Comparison of ENCODE assay signal across 19 cellular contexts in genomic region chr5:79686799-79687198, GRCh38. TPM values are rescaled to one million over a fixed set of nuclear protein-coding genes. Genes with fewer than 3 reads are reported as not detected.
DNase-seq lines count a peak whose midpoint lies in the region; ATAC-seq, FAIRE-seq and TF ChIP-seq lines count a peak whose summit lies in the region.
"Had no signal": no experiment of that assay in that cellular context is flagged by ENCODE, and none has a peak within 500 bp of the region (broad histone marks: within the 10 kb centered on the region; RNA-seq: fewer than 3 reads in every experiment).

No MANE protein-coding gene starts in this region.

- peaks cover 14% of the 10 kb centered on the region for H3K4me1 Mint-ChIP-seq in activated CD4-positive, alpha-beta memory T cell treated with anti-CD3 and anti-CD28 coated beads for 36 hours (ENCODE audit: low read depth)
- H3K4me1 Mint-ChIP-seq in T-helper 2 cell treated with Interferon-gamma antibody and Interleukin-4, amounts not matched to agents 5 μg/mL and 100 μg/mL, for 36 hours (ENCODE audit: low read depth) = peaks cover 20% of the 10 kb centered on the region
- H3K4me1 Mint-ChIP-seq: B cell had no signal

- intact Hi-C loops in psoas muscle (cut with DNase I) = loop anchor here in 1 of 2 donors (10.0 kb wide), 1 partner anchor 52 kb away; no protein-coding TSS in a partner anchor
- intact Hi-C loops in activated CD4-positive, alpha-beta memory T cell treated with anti-CD3 and anti-CD28 coated beads for 36 hours (cut with micrococcal nuclease) = no loop called here

- no peak for ATAC-seq in psoas muscle
- ATAC-seq: GM12878, PC-3 had no signal

- peak; percentile 51 for FAIRE-seq in GM12891 (lab: Jason Lieb, UNC)
- no peak for FAIRE-seq in bronchial epithelial cell (lab: Jason Lieb, UNC)
- FAIRE-seq: G401.6, H1 had no signal

- H3K9me3 ChIP-seq in psoas muscle = no peaks in the 10 kb centered on the region
- H3K9me3 ChIP-seq: SJSA1 had no signal

- no peak overlapping the region for H3K4me3 Mint-ChIP-seq in activated CD4-positive, alpha-beta memory T cell treated with anti-CD3 and anti-CD28 coated beads for 36 hours
- no peak overlapping the region for H3K4me3 Mint-ChIP-seq in T-helper 2 cell treated with Interferon-gamma antibody and Interleukin-4, amounts not matched to agents 5 μg/mL and 100 μg/mL, for 36 hours
- H3K4me3 Mint-ChIP-seq: B cell; CD4-positive, CD25-positive, alpha-beta regulatory T cell had no signal

- peaks cover 46% of the 10 kb centered on the region for H3K36me3 Mint-ChIP-seq in activated CD4-positive, alpha-beta memory T cell treated with anti-CD3 and anti-CD28 coated beads for 36 hours
- H3K36me3 Mint-ChIP-seq in T-helper 2 cell treated with Interferon-gamma antibody and Interleukin-4, amounts not matched to agents 5 μg/mL and 100 μg/mL, for 36 hours (ENCODE audit: low read depth) = peaks cover 44% of the 10 kb centered on the region

- DNase-seq in AG08396 (ENCODE audit: low spot score) (peak; percentile 34), GM12891 (ENCODE audit: insufficient read length, low spot score) (no peak), bronchial epithelial cell (ENCODE audit: low read depth) (peak; percentile 35), psoas muscle (no peak)
- DNase-seq in effector CD8-positive, alpha-beta T cell (lab: John Stamatoyannopoulos, UW) = no peak
- DNase-seq in activated CD4-positive, alpha-beta memory T cell treated with anti-CD3 and anti-CD28 coated beads for 36 hours = no peak
- no peak for DNase-seq in T-helper 2 cell treated with Interferon-gamma antibody and Interleukin-4, amounts not matched to agents 5 μg/mL and 100 μg/mL, for 36 hours (ENCODE audit: low spot score)
- DNase-seq: CD4-positive, CD25-positive, alpha-beta regulatory T cell; NCI-H1092; NCI-H146; NCI-H2081 treated with DMSO at 0.1 percent for 48 hours; NCI-H510A; NCI-H82; PC-3 had no signal

- H3K27me3 Mint-ChIP-seq in activated CD4-positive, alpha-beta memory T cell treated with anti-CD3 and anti-CD28 coated beads for 36 hours = no peaks in the 10 kb centered on the region
- H3K27me3 Mint-ChIP-seq in T-helper 2 cell treated with Interferon-gamma antibody and Interleukin-4, amounts not matched to agents 5 μg/mL and 100 μg/mL, for 36 hours (ENCODE audit: low read depth) = no peaks in the 10 kb centered on the region
- H3K27me3 Mint-ChIP-seq: B cell; CD4-positive, CD25-positive, alpha-beta regulatory T cell had no signal

- peaks cover 4% of the 10 kb centered on the region for H3K4me1 ChIP-seq in psoas muscle
- H3K4me1 ChIP-seq: SJSA1 had no signal

- WGBS in psoas muscle, 3 donors = 91 to 95% (median 91%) methylated on average over 1 of the region's 1 CpG

- no peak overlapping the region for H3K27ac Mint-ChIP-seq in activated CD4-positive, alpha-beta memory T cell treated with anti-CD3 and anti-CD28 coated beads for 36 hours
- H3K27ac Mint-ChIP-seq in T-helper 2 cell treated with Interferon-gamma antibody and Interleukin-4, amounts not matched to agents 5 μg/mL and 100 μg/mL, for 36 hours = no peak overlapping the region
- H3K27ac Mint-ChIP-seq: B cell; CD4-positive, CD25-positive, alpha-beta regulatory T cell had no signal

- no peak for TF ChIP-seq POLR2A in GM12891 (IDR thresholded peaks at IDR 0.05; ENCODE audit: low read depth, low read length)

- no peaks in the 10 kb centered on the region for H3K27me3 ChIP-seq in bronchial epithelial cell (ENCODE audit: control insufficient read depth, insufficient read depth, low read length)
- no peaks in the 10 kb centered on the region for H3K27me3 ChIP-seq in psoas muscle (ENCODE audit: insufficient read depth in 3 of 3, low read length in 2 of 3)
- H3K27me3 ChIP-seq: SJSA1 had no signal

- H3K4me3 ChIP-seq in bronchial epithelial cell (ENCODE audit: low read depth, low read length) (no peak overlapping the region), psoas muscle (no peak overlapping the region)
- H3K4me3 ChIP-seq: GM12878, SJSA1 had no signal

- H3K27ac ChIP-seq in psoas muscle = peak overlapping the region; percentile 26
- H3K27ac ChIP-seq: SJSA1 had no signal

- H3K9me3 Mint-ChIP-seq in activated CD4-positive, alpha-beta memory T cell treated with anti-CD3 and anti-CD28 coated beads for 36 hours = peaks cover 4% of the 10 kb centered on the region
- H3K9me3 Mint-ChIP-seq in T-helper 2 cell treated with Interferon-gamma antibody and Interleukin-4, amounts not matched to agents 5 μg/mL and 100 μg/mL, for 36 hours = no peaks in the 10 kb centered on the region

- CTCF ChIA-PET in activated CD4-positive, alpha-beta memory T cell treated with anti-CD3 and anti-CD28 coated beads for 36 hours (lab: Charles Lee) = interaction anchor here (1.4 kb wide), 1 partner anchor 304 kb away, joined by 3 read pairs; no protein-coding TSS in a partner anchor

- H3K36me3 ChIP-seq in bronchial epithelial cell (ENCODE audit: control insufficient read depth, insufficient read depth, low read length) = peaks cover 2% of the 10 kb centered on the region
- peaks cover 3 to 58% of the 10 kb centered on the region in 2 donors for H3K36me3 ChIP-seq in psoas muscle (ENCODE audit: insufficient read depth in 1 of 2, low read depth in 1 of 2)

- POLR2A ChIA-PET in activated CD4-positive, alpha-beta memory T cell treated with anti-CD3 and anti-CD28 coated beads for 36 hours (lab: Charles Lee) = no interaction called here

- no peak for TF ChIP-seq CTCF in bronchial epithelial cell (IDR thresholded peaks at IDR 0.05; ENCODE audit: insufficient read depth, low read length, severe bottlenecking)
- TF ChIP-seq CTCF in psoas muscle (IDR thresholded peaks at IDR 0.05) = no peak

TF ChIP-seq in GM12891, 5 proteins besides CTCF, POLR2A, EP300 and RAD21:
- TF ChIP-seq POU2F2 (IDR thresholded peaks at IDR 0.05; ENCODE audit: low read depth, low read length) (no peak), PAX5 (IDR thresholded peaks at IDR 0.05; ENCODE audit: insufficient read depth, low read length, severe bottlenecking) (no peak), TAF1 (IDR thresholded peaks at IDR 0.05; ENCODE audit: low read depth, low read length) (no peak), SPI1 (IDR thresholded peaks at IDR 0.05; ENCODE audit: low read depth, low read length) (no peak), POLR2AphosphoS5 (IDR thresholded peaks at IDR 0.05; ENCODE audit: low read depth, low read length) (no peak)

RNA-seq across cellular contexts. Expression of gene CMYA5, which starts 2.8 kb away (rescaled TPM):
- 0.23 TPM for polyA plus RNA-seq in GM12891 (2012; ENCODE audit: low read depth, missing spikeins)
- total RNA-seq in bronchial epithelial cell (0.26 and 0.77 TPM in 2 replicates), psoas muscle (1,000 to 10,000 TPM; 1,174 to 1,472 (median 1,378) TPM)
- polyA plus RNA-seq in psoas muscle = 1,000 to 10,000 TPM in 1 of 3 donors, 100 to 1,000 TPM in 2; 290 to 1,216 (median 790) TPM
- total RNA-seq in activated CD4-positive, alpha-beta memory T cell treated with anti-CD3 and anti-CD28 coated beads for 36 hours = under 1 TPM; 0.15 to 0.26 TPM

Comparison
In these comparisons a context has a peak if more than half of its experiments do, and no peak if none do; other contexts are left out.
1. DNase-seq: peak in AG08396 (single experiment) and bronchial epithelial cell (single experiment); none in GM12891 (single experiment), psoas muscle (0 of 2), effector CD8-positive, alpha-beta T cell (single experiment), activated CD4-positive, alpha-beta memory T cell treated with anti-CD3 and anti-CD28 coated beads for 36 hours (single experiment) and T-helper 2 cell treated with Interferon-gamma antibody and Interleukin-4, amounts not matched to agents 5 μg/mL and 100 μg/mL, for 36 hours (single experiment).
2. RNA of gene CMYA5, which starts 2.8 kb away (total RNA-seq): 1,174 to 1,472 TPM in psoas muscle; 0.26 to 0.77 TPM in bronchial epithelial cell and 0.15 to 0.26 TPM in activated CD4-positive, alpha-beta memory T cell treated with anti-CD3 and anti-CD28 coated beads for 36 hours; every median in the first group is over 100 times any median in the second.